6 cellular contexts compared by ENCODE assay signal in genomic region chr16:87323727-87324410, GRCh38.
"Had no signal": no experiment of that assay in that cellular context is flagged by ENCODE, and none has a peak within 500 bp of the region (broad histone marks: within the 10 kb centered on the region; RNA-seq: fewer than 3 reads in every experiment).

No MANE protein-coding gene starts in this region.

- H3K36me3 ChIP-seq: ovary had no signal

- H3K9me3 ChIP-seq: body of pancreas, ovary, tibial artery had no signal

- DNase-seq: activated gamma-delta T cell, left cardiac atrium, tibial artery had no signal

- H3K27ac ChIP-seq: body of pancreas, ovary, tibial artery had no signal

- H3K27me3 ChIP-seq: body of pancreas, ovary, tibial artery had no signal

- H3K4me3 ChIP-seq: body of pancreas, lung, ovary, tibial artery had no signal
